In the genomic region with DNA sequence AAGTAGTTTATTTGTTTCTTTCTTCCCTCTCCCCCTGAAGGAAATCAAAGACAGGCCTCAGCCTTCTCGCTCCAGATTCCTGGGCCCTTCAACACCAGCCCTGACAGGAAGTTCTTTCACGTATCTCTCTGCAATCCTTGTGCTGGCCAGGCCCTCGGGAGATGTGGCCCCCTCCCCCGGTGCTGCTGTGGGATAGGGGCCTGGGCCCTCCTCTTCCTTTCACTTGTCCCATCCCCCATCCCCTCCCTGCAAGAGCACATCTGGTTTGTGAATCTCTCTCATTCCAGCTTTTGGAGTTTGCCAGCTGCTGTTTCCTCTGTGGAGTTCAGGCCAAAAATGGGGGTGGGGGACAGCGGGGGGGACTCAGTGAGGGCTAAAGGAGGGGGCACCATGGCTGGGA, we compare ENCODE assay signal across 13 cellular contexts. TPM values are rescaled to one million over a fixed set of nuclear protein-coding genes. Genes with fewer than 3 reads are reported as not detected.
A peak's percentile ranks its signal among the peaks of the same experiment; 100 is the strongest.
DNase-seq lines count a peak whose midpoint lies in the region; ATAC-seq and TF ChIP-seq lines count a peak whose summit lies in the region.
"Had no signal": no experiment of that assay in that cellular context is flagged by ENCODE, and none has a peak within 500 bp of the region (broad histone marks: within the 10 kb centered on the region; RNA-seq: fewer than 3 reads in every experiment).

No MANE protein-coding gene starts in this region.

- H3K9me3 Mint-ChIP-seq in WTC11: no peaks in the 10 kb centered on the region
- H3K9me3 Mint-ChIP-seq in stimulated activated naive B cell treated with anti-CD40 and anti-IgM and Interleukin-4, amounts not matched to agents 10 μg/mL and 1 μg/mL and 100 μg/mL, for 72 hours: no peaks in the 10 kb centered on the region
- H3K9me3 Mint-ChIP-seq: immature natural killer cell had no signal

- H3K4me1 Mint-ChIP-seq in WTC11: peaks cover 59% of the 10 kb centered on the region
- peaks cover 0 to 3% of the 10 kb centered on the region in 2 donors for H3K4me1 Mint-ChIP-seq in stimulated activated naive B cell treated with anti-CD40 and anti-IgM and Interleukin-4, amounts not matched to agents 10 μg/mL and 1 μg/mL and 100 μg/mL, for 72 hours
- H3K4me1 Mint-ChIP-seq: immature natural killer cell had no signal

- no peak overlapping the region for H2BK12ac ChIP-seq in neuronal stem cell (ENCODE audit: low read length)

- H3K4me1 ChIP-seq in neuronal stem cell (ENCODE audit: control insufficient read depth in 2 of 2, insufficient read depth in 1 of 2, low read depth in 1 of 2, low read length in 2 of 2): peaks cover 34 to 55% of the 10 kb centered on the region in 2 donors
- no peaks in the 10 kb centered on the region for H3K4me1 ChIP-seq in Karpas-422 (ENCODE audit: low read length)

- peak overlapping the region; percentile 40 for H3K4me3 Mint-ChIP-seq in WTC11
- H3K4me3 Mint-ChIP-seq in stimulated activated naive B cell treated with anti-CD40 and anti-IgM and Interleukin-4, amounts not matched to agents 10 μg/mL and 1 μg/mL and 100 μg/mL, for 72 hours: no peak overlapping the region
- H3K4me3 Mint-ChIP-seq: immature natural killer cell had no signal

- intact Hi-C loops in Right ventricle myocardium superior (cut with DNase I): no loop called here

- H3K4me2 ChIP-seq in neuronal stem cell (ENCODE audit: insufficient read depth, low read length, poor library complexity, severe bottlenecking) (peak overlapping the region; percentile 34), Karpas-422 (ENCODE audit: low read depth, low read length, poor library complexity, severe bottlenecking) (no peak overlapping the region)

- no peaks in the 10 kb centered on the region for H3K27me3 Mint-ChIP-seq in WTC11 (ENCODE audit: low read depth)
- H3K27me3 Mint-ChIP-seq in stimulated activated naive B cell treated with anti-CD40 and anti-IgM and Interleukin-4, amounts not matched to agents 10 μg/mL and 1 μg/mL and 100 μg/mL, for 72 hours: peaks cover 16 to 31% of the 10 kb centered on the region in 2 donors

- POLR2A ChIA-PET in AG04450 (lab: Yijun Ruan, JAX) (interaction anchor here (0.6 to 2.0 kb wide), 4 partner anchors 8 to 98 kb away, joined by 5 to 12 read pairs (median 7); a partner anchor contains a TSS), WTC11 (lab: Charles Lee) (interaction anchor here (0.9 to 1.6 kb wide), 2 partner anchors 36 to 47 kb away, joined by 3 to 7 read pairs; a partner anchor contains a TSS)

- H3K4ac ChIP-seq in neuronal stem cell (ENCODE audit: low read length): no peak overlapping the region

- H2BK120ac ChIP-seq in neuronal stem cell (ENCODE audit: low read depth, low read length): no peak overlapping the region

- H2AFZ ChIP-seq in neuronal stem cell (ENCODE audit: low read length): peak overlapping the region; percentile 71
- no peak overlapping the region for H2AFZ ChIP-seq in Karpas-422 (ENCODE audit: low read length)

- H3K23ac ChIP-seq in neuronal stem cell (ENCODE audit: low read depth, low read length, poor library complexity): no peak overlapping the region

- no peaks in the 10 kb centered on the region for H3K9me2 ChIP-seq in Karpas-422 (replicated peaks; ENCODE audit: insufficient read depth, low read length)

- peak; percentile 55 for ATAC-seq in WTC11
- peak; percentile 36 for ATAC-seq in Right ventricle myocardium superior (ENCODE audit: poor library complexity)
- no peak for ATAC-seq in stimulated activated naive B cell treated with anti-CD40 and anti-IgM and Interleukin-4, amounts not matched to agents 10 μg/mL and 1 μg/mL and 100 μg/mL, for 72 hours (replicated peaks)
- ATAC-seq in GM18867 (IDR thresholded peaks at IDR 0.05; ENCODE audit: unreplicated experiment): no peak

- peaks cover 9% of the 10 kb centered on the region for H3K79me1 ChIP-seq in neuronal stem cell (ENCODE audit: low read depth, low read length)

- TF ChIP-seq CTCF in AG04450 (IDR thresholded peaks at IDR 0.05; ENCODE audit: low read depth, low read length): no peak
- no peak for TF ChIP-seq CTCF in WTC11 (IDR thresholded peaks at IDR 0.05)

- H2BK15ac ChIP-seq in neuronal stem cell (ENCODE audit: low read length): no peak overlapping the region

- H3K4me3 ChIP-seq in AG04450 (ENCODE audit: low read depth, low read length) (peak overlapping the region; percentile 37), neuronal stem cell (ENCODE audit: low read length in 2 of 2) (peak overlapping the region in 1 of 2 donors; percentile 37), Karpas-422 (ENCODE audit: low read length) (no peak overlapping the region)

- peaks cover 12 to 35% of the 10 kb centered on the region in 2 donors for H3K36me3 ChIP-seq in neuronal stem cell (replicated peaks in 1 of 2; ENCODE audit: control insufficient read depth in 2 of 2, insufficient read depth in 2 of 2, low read length in 2 of 2)
- no peaks in the 10 kb centered on the region for H3K36me3 ChIP-seq in Karpas-422 (ENCODE audit: insufficient read depth, low read length)

- no peak overlapping the region for H3K14ac ChIP-seq in neuronal stem cell (ENCODE audit: low read length)

- no peak overlapping the region for H3K9ac ChIP-seq in neuronal stem cell (ENCODE audit: low read depth, low read length, poor library complexity)
- no peak overlapping the region for H3K9ac ChIP-seq in Karpas-422 (ENCODE audit: low read length)

- H3K27ac ChIP-seq in AG04450 (ENCODE audit: low read depth, low read length) (peak overlapping the region; percentile 61), neuronal stem cell (replicated peaks; ENCODE audit: low read length) (peak overlapping the region; percentile 46), Karpas-422 (ENCODE audit: low read length) (no peak overlapping the region)
- H3K27ac ChIP-seq: brain microvascular endothelial cell, C4-2B had no signal

- H2AK5ac ChIP-seq in neuronal stem cell (ENCODE audit: low read depth, low read length): no peak overlapping the region

- WGBS in neuronal stem cell (ENCODE audit: extremely low coverage in 2 of 2, insufficient read length in 2 of 2, insufficient replicate concordance in 1 of 2), 2 donors: no CpG with 5 or more reads among the region's 5 CpGs

- H3K36me3 Mint-ChIP-seq in WTC11: peaks cover 18% of the 10 kb centered on the region
- H3K36me3 Mint-ChIP-seq in stimulated activated naive B cell treated with anti-CD40 and anti-IgM and Interleukin-4, amounts not matched to agents 10 μg/mL and 1 μg/mL and 100 μg/mL, for 72 hours: no peaks in the 10 kb centered on the region
- H3K36me3 Mint-ChIP-seq: immature natural killer cell had no signal

- H3K27me3 ChIP-seq in AG04450 (ENCODE audit: control insufficient read depth, insufficient read depth, low read length) (no peaks in the 10 kb centered on the region), neuronal stem cell (ENCODE audit: control insufficient read depth in 3 of 3, insufficient read depth in 3 of 3, low read depth in 1 of 3, low read length in 3 of 3) (no peaks in the 10 kb centered on the region), Karpas-422 (ENCODE audit: low read length) (no peaks in the 10 kb centered on the region)
- H3K27me3 ChIP-seq: brain microvascular endothelial cell had no signal

- H4K8ac ChIP-seq in neuronal stem cell (ENCODE audit: low read depth, low read length): no peak overlapping the region

- CTCF ChIA-PET in AG04450 (lab: Charles Lee) (interaction anchor here (0.6 to 2.2 kb wide), 3 partner anchors 11 to 41 kb away, joined by 3 to 13 read pairs (median 4); no protein-coding TSS in a partner anchor), WTC11 (lab: Charles Lee) (interaction anchor here (0.6 to 3.2 kb wide), 13 partner anchors 9 to 340 kb away, joined by 3 to 17 read pairs (median 5); a partner anchor contains a TSS)

- H4K20me1 ChIP-seq in Karpas-422 (ENCODE audit: insufficient read depth, low read depth, low read length): no peaks in the 10 kb centered on the region

- H3K79me2 ChIP-seq in Karpas-422 (ENCODE audit: low read length): no peaks in the 10 kb centered on the region

- no peaks in the 10 kb centered on the region for H3K9me3 ChIP-seq in AG04450 (ENCODE audit: control insufficient read depth, insufficient read depth, low read length)
- no peaks in the 10 kb centered on the region for H3K9me3 ChIP-seq in neuronal stem cell (replicated peaks in 1 of 2; ENCODE audit: control insufficient read depth in 2 of 2, insufficient read depth in 1 of 2, low read depth in 1 of 2, low read length in 2 of 2)
- no peaks in the 10 kb centered on the region for H3K9me3 ChIP-seq in Karpas-422 (ENCODE audit: low read length)

- no peak overlapping the region for H4K91ac ChIP-seq in neuronal stem cell (ENCODE audit: low read depth, low read length, poor library complexity)

- H3K18ac ChIP-seq in neuronal stem cell (ENCODE audit: low read length): peak overlapping the region; percentile 68

- no peak for DNase-seq in AG04450 (ENCODE audit: low read depth, low spot score)
- DNase-seq in WTC11 (ENCODE audit: low spot score): peak; percentile 43
- DNase-seq in Right ventricle myocardium superior: peak; percentile 73
- no peak for DNase-seq in neuronal stem cell (ENCODE audit: low spot score)
- no peak for DNase-seq in SHP77 (lab: John Stamatoyannopoulos, UW)
- no peak for DNase-seq in stimulated activated naive B cell treated with anti-CD40 and anti-IgM and Interleukin-4, amounts not matched to agents 10 μg/mL and 1 μg/mL and 100 μg/mL, for 72 hours
- no peak for DNase-seq in Karpas-422
- DNase-seq: brain microvascular endothelial cell; immature natural killer cell; stimulated activated CD4-positive, alpha-beta T cell treated with anti-CD3 and anti-CD28 coated beads, Interleukin-4, amount 100 ng/mL, for 4 hours had no signal

- H2BK5ac ChIP-seq in neuronal stem cell (ENCODE audit: low read length): no peak overlapping the region

- H3K27ac Mint-ChIP-seq in WTC11: peak overlapping the region; percentile 96
- no peak overlapping the region for H3K27ac Mint-ChIP-seq in stimulated activated naive B cell treated with anti-CD40 and anti-IgM and Interleukin-4, amounts not matched to agents 10 μg/mL and 1 μg/mL and 100 μg/mL, for 72 hours
- H3K27ac Mint-ChIP-seq: immature natural killer cell had no signal

RNA-seq across cellular contexts. Expression of a gene that starts 7.2 kb away (rescaled TPM):
- polyA plus RNA-seq in AG04450 (2011; rRNA removed): 49.9 and 95.0 TPM in 2 replicates
- 264 and 395 TPM in 2 replicates for polyA minus RNA-seq in AG04450 (2011; rRNA and poly(A)+ RNA removed)
- total RNA-seq in WTC11 (2021): 107 to 120 TPM (median 112 TPM) in 3 replicates
- total RNA-seq in Right ventricle myocardium superior: 121 TPM
- 13.3 TPM for polyA plus RNA-seq in neuronal stem cell (2013, experiment 1 of 2)
- 12.4 TPM for polyA plus RNA-seq in neuronal stem cell (2013, experiment 2 of 2)
- total RNA-seq in Karpas-422 (2014; rRNA removed; shearing (Covaris generic); ENCODE audit: low replicate concordance): 0.56 and 3.1 TPM in 2 replicates

RNA-seq across cellular contexts. Expression of a gene that starts 11.9 kb away (rescaled TPM):
- polyA plus RNA-seq in AG04450 (2011; rRNA removed): not detected in 2 replicates
- polyA minus RNA-seq in AG04450 (2011; rRNA and poly(A)+ RNA removed): not detected in 2 replicates
- total RNA-seq in WTC11 (2021) (not detected in 3 replicates), Right ventricle myocardium superior (not detected)
- polyA plus RNA-seq in neuronal stem cell (2013, experiment 1 of 2): not detected
- polyA plus RNA-seq in neuronal stem cell (2013, experiment 2 of 2): not detected
- not detected in 2 replicates for total RNA-seq in Karpas-422 (2014; rRNA removed; shearing (Covaris generic); ENCODE audit: low replicate concordance)
- total RNA-seq: OCI-LY7 had no signal
- polyA plus RNA-seq: immature natural killer cell had no signal

RNA-seq across cellular contexts. Expression of a gene that starts 24.3 kb away (rescaled TPM):
- 79.5 and 94.2 TPM in 2 replicates for polyA plus RNA-seq in AG04450 (2011; rRNA removed)
- polyA minus RNA-seq in AG04450 (2011; rRNA and poly(A)+ RNA removed): 95.3 and 103 TPM in 2 replicates
- 47.0 to 50.0 TPM (median 48.9 TPM) in 3 replicates for total RNA-seq in WTC11 (2021)
- 49.5 TPM for total RNA-seq in Right ventricle myocardium superior
- 9.9 TPM for polyA plus RNA-seq in neuronal stem cell (2013, experiment 1 of 2)
- polyA plus RNA-seq in neuronal stem cell (2013, experiment 2 of 2): 8.0 TPM
- total RNA-seq in Karpas-422 (2014; rRNA removed; shearing (Covaris generic); ENCODE audit: low replicate concordance): 116 and 140 TPM in 2 replicates

RNA-seq across cellular contexts. Expression of a gene that starts 46.6 kb away (rescaled TPM):
- polyA plus RNA-seq in AG04450 (2011; rRNA removed): 46.4 and 60.9 TPM in 2 replicates
- 68.2 and 83.4 TPM in 2 replicates for polyA minus RNA-seq in AG04450 (2011; rRNA and poly(A)+ RNA removed)
- 16.5 to 20.5 TPM (median 17.2 TPM) in 3 replicates for total RNA-seq in WTC11 (2021)
- 10.3 TPM for total RNA-seq in Right ventricle myocardium superior
- 51.0 TPM for polyA plus RNA-seq in neuronal stem cell (2013, experiment 1 of 2)
- polyA plus RNA-seq in neuronal stem cell (2013, experiment 2 of 2): 47.9 TPM
- 19.4 and 38.0 TPM in 2 replicates for total RNA-seq in Karpas-422 (2014; rRNA removed; shearing (Covaris generic); ENCODE audit: low replicate concordance)

RNA-seq across cellular contexts. Expression of a gene that starts 56.9 kb away (rescaled TPM):
- polyA plus RNA-seq in AG04450 (2011; rRNA removed): 8.3 and 11.9 TPM in 2 replicates
- polyA minus RNA-seq in AG04450 (2011; rRNA and poly(A)+ RNA removed): 6.1 and 9.0 TPM in 2 replicates
- 38.3 to 41.9 TPM (median 39.6 TPM) in 3 replicates for total RNA-seq in WTC11 (2021)
- 3.0 TPM for total RNA-seq in Right ventricle myocardium superior
- polyA plus RNA-seq in neuronal stem cell (2013, experiment 1 of 2): 31.6 TPM
- 33.0 TPM for polyA plus RNA-seq in neuronal stem cell (2013, experiment 2 of 2)
- total RNA-seq in Karpas-422 (2014; rRNA removed; shearing (Covaris generic); ENCODE audit: low replicate concordance): 34.2 and 59.6 TPM in 2 replicates

Comparison
In these comparisons a context has a peak if more than half of its experiments do, and no peak if none do; other contexts are left out.
1. DNase-seq: peak in WTC11 (single experiment) and Right ventricle myocardium superior (single experiment); none in AG04450 (single experiment), neuronal stem cell (single experiment), SHP77 (0 of 2), stimulated activated naive B cell treated with anti-CD40 and anti-IgM and Interleukin-4, amounts not matched to agents 10 μg/mL and 1 μg/mL and 100 μg/mL, for 72 hours (single experiment) and Karpas-422 (single experiment).
2. ATAC-seq: peak in WTC11 (single experiment) and Right ventricle myocardium superior (single experiment); none in stimulated activated naive B cell treated with anti-CD40 and anti-IgM and Interleukin-4, amounts not matched to agents 10 μg/mL and 1 μg/mL and 100 μg/mL, for 72 hours (0 of 2) and GM18867 (single experiment).
3. RNA of a gene that starts 7.2 kb away (total RNA-seq): 121 TPM in Right ventricle myocardium superior (single experiment) and 107 to 120 TPM in WTC11; 0.56 to 3.1 TPM in Karpas-422; every median in the first group is over 10 times any median in the second.